1 cellular context compared by ENCODE assay signal in the genomic region with DNA sequence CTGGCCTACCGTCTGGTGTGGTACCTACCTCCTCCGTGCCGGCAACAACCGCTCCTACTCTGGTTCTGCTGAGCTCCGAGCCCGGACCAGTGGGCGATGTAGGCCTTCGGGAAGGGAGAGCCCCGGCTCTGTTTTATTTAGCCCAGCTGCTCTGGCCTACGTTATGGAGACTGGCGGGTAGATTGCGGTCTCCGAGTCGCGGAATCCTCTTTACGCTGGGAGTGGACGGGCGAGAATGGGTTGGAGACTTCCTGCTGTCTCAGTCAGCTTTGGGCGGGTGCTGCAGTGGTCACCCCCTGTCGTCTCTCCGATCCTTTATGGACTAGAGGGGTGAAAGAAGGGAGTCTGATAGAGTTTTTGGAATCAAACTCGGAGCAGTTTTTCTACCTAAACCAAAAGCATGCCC.
TF ChIP-seq lines count a peak whose summit lies in the region.

No MANE protein-coding gene starts in this region.

TF ChIP-seq in endothelial cell of umbilical vein, 7 proteins besides CTCF, POLR2A, EP300 and RAD21 (continued from another document):
- TF ChIP-seq GATA2 (IDR thresholded peaks at IDR 0.05; ENCODE audit: insufficient read depth, insufficient read length, low read depth, low read length) = no peak
- TF ChIP-seq FOS (IDR thresholded peaks at IDR 0.05; ENCODE audit: borderline replicate concordance, insufficient read depth, low read length) = no peak
- TF ChIP-seq, protein P1, sequence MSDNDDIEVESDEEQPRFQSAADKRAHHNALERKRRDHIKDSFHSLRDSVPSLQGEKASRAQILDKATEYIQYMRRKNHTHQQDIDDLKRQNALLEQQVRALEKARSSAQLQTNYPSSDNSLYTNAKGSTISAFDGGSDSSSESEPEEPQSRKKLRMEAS (IDR thresholded peaks at IDR 0.05; ENCODE audit: insufficient read depth, insufficient read length) = no peak
